In genomic region chr15:57092252-57092651, GRCh38 we compare ENCODE assay signal across 29 cellular contexts.
"Had no signal": no experiment of that assay in that cellular context is flagged by ENCODE, and none has a peak within 500 bp of the region (broad histone marks: within the 10 kb centered on the region; RNA-seq: fewer than 3 reads in every experiment).

No MANE protein-coding gene starts in this region.

- H3K4me2 ChIP-seq: hepatocyte had no signal

- H3K27ac Mint-ChIP-seq: mesothelial cell of epicardium; natural killer cell treated with Interleukin-12 subunit alpha and Interleukin-12 subunit beta and Interleukin-15 and Interleukin-18, amount 100 ng/mL, for 72 hours; stimulated activated naive B cell treated with anti-CD40 and anti-IgM and Interleukin-4, amounts not matched to agents 10 μg/mL and 1 μg/mL and 100 μg/mL, for 72 hours; stimulated activated naive CD8-positive, alpha-beta T cell treated with anti-CD3 and anti-CD28 coated beads, Interleukin-15, Interleukin-2, amounts not matched to agents 100 ng/mL and 50 ng/mL, for 24 hours had no signal

- H3K36me3 Mint-ChIP-seq: natural killer cell treated with Interleukin-12 subunit alpha and Interleukin-12 subunit beta and Interleukin-15 and Interleukin-18, amount 100 ng/mL, for 72 hours had no signal

- H3K9me3 ChIP-seq: esophagus muscularis mucosa, gastroesophageal sphincter, heart left ventricle, left lung, mucosa of descending colon, neutrophil, pancreas, right lobe of liver, thoracic aorta, tibial nerve, upper lobe of left lung had no signal

- H3K9me3 Mint-ChIP-seq: mesothelial cell of epicardium; naive B cell; natural killer cell treated with Interleukin-12 subunit alpha and Interleukin-12 subunit beta and Interleukin-15 and Interleukin-18, amount 100 ng/mL, for 72 hours; neural crest cell; stimulated activated naive B cell treated with anti-CD40 and anti-IgM and Interleukin-4, amounts not matched to agents 10 μg/mL and 1 μg/mL and 100 μg/mL, for 72 hours; stimulated activated naive CD8-positive, alpha-beta T cell treated with anti-CD3 and anti-CD28 coated beads, Interleukin-15, Interleukin-2, amounts not matched to agents 100 ng/mL and 50 ng/mL, for 24 hours had no signal

- H3K4me1 ChIP-seq: foreskin keratinocyte, left lung, pancreas, upper lobe of left lung had no signal

- H3K4me3 ChIP-seq: esophagus muscularis mucosa, gastroesophageal sphincter, heart left ventricle, hepatocyte, left lung, mucosa of descending colon, pancreas, right lobe of liver, thoracic aorta, tibial nerve, upper lobe of left lung had no signal

- DNase-seq: dermis blood vessel endothelial cell; effector memory CD4-positive, alpha-beta T cell; foreskin keratinocyte; heart left ventricle; kidney; left cardiac atrium; left lung; mesenchymal stem cell; mucosa of descending colon; naive B cell; pancreas; right lobe of liver; small intestine; stimulated activated CD4-positive, alpha-beta T cell treated with anti-CD3 and anti-CD28 coated beads, Interleukin-15, amount 100 ng/mL, for 24 hours; stimulated activated CD4-positive, alpha-beta T cell treated with anti-CD3 and anti-CD28 coated beads, Interleukin-2, amount 100 ng/mL, for 48 hours; stimulated activated naive B cell treated with anti-CD40 and anti-IgM and Interleukin-4, amounts not matched to agents 10 μg/mL and 1 μg/mL and 100 μg/mL, for 72 hours; upper lobe of left lung had no signal

- H3K27me3 ChIP-seq: esophagus muscularis mucosa, foreskin keratinocyte, gastroesophageal sphincter, heart left ventricle, hepatocyte, left lung, neutrophil, pancreas, right lobe of liver, tibial nerve, upper lobe of left lung had no signal

- FAIRE-seq: endothelial cell of umbilical vein, kidney, pancreas, urothelium cell line had no signal

- ATAC-seq: foreskin keratinocyte; gastroesophageal sphincter; heart left ventricle; left cardiac atrium; left lung; mucosa of descending colon; natural killer cell treated with Interleukin-12 subunit alpha and Interleukin-12 subunit beta and Interleukin-15 and Interleukin-18, amount 100 ng/mL, for 72 hours; pancreas; right lobe of liver; stimulated activated naive B cell treated with anti-CD40 and anti-IgM and Interleukin-4, amounts not matched to agents 10 μg/mL and 1 μg/mL and 100 μg/mL, for 72 hours had no signal

- H3K27ac ChIP-seq: esophagus muscularis mucosa, foreskin keratinocyte, gastroesophageal sphincter, heart left ventricle, hepatocyte, left lung, neutrophil, pancreas, right lobe of liver, thoracic aorta, tibial nerve, upper lobe of left lung had no signal

- H3K27me3 Mint-ChIP-seq: naive B cell; natural killer cell treated with Interleukin-12 subunit alpha and Interleukin-12 subunit beta and Interleukin-15 and Interleukin-18, amount 100 ng/mL, for 72 hours; stimulated activated naive B cell treated with anti-CD40 and anti-IgM and Interleukin-4, amounts not matched to agents 10 μg/mL and 1 μg/mL and 100 μg/mL, for 72 hours; stimulated activated naive CD8-positive, alpha-beta T cell treated with anti-CD3 and anti-CD28 coated beads, Interleukin-15, Interleukin-2, amounts not matched to agents 100 ng/mL and 50 ng/mL, for 24 hours had no signal

- H3K4me3 Mint-ChIP-seq: mesothelial cell of epicardium; naive B cell; natural killer cell treated with Interleukin-12 subunit alpha and Interleukin-12 subunit beta and Interleukin-15 and Interleukin-18, amount 100 ng/mL, for 72 hours; neural crest cell; stimulated activated naive B cell treated with anti-CD40 and anti-IgM and Interleukin-4, amounts not matched to agents 10 μg/mL and 1 μg/mL and 100 μg/mL, for 72 hours; stimulated activated naive CD8-positive, alpha-beta T cell treated with anti-CD3 and anti-CD28 coated beads, Interleukin-15, Interleukin-2, amounts not matched to agents 100 ng/mL and 50 ng/mL, for 24 hours had no signal

- H2AFZ ChIP-seq: hepatocyte had no signal

- H3K36me3 ChIP-seq: left lung, pancreas, thoracic aorta had no signal
